14 cellular contexts compared by ENCODE assay signal in genomic region chr3:122559906-122560305, GRCh38. TPM values are rescaled to one million over a fixed set of nuclear protein-coding genes. Genes with fewer than 3 reads are reported as not detected.
"Had no signal": no experiment of that assay in that cellular context is flagged by ENCODE, and none has a peak within 500 bp of the region (broad histone marks: within the 10 kb centered on the region; RNA-seq: fewer than 3 reads in every experiment).

No MANE protein-coding gene starts in this region.

- H3K4me2 ChIP-seq: neural progenitor cell had no signal

- H3K9me3 Mint-ChIP-seq: activated B cell treated with CpG ODN at 0.5 μM for 24 hours; dendritic cell treated with granulocyte-macrophage colony-stimulating factor and Interleukin-4, amounts not matched to agents 40 ng/mL and 50 ng/mL, for 4 days; naive thymus-derived CD4-positive, alpha-beta T cell; neural progenitor cell had no signal

- H3K4me3 ChIP-seq: heart right ventricle, lower lobe of right lung, neural progenitor cell, testis, uterus had no signal

- H3K27ac ChIP-seq: heart right ventricle, lower lobe of right lung, neural progenitor cell, testis, uterus had no signal

- H3K4me3 Mint-ChIP-seq: brain; dendritic cell treated with granulocyte-macrophage colony-stimulating factor and Interleukin-4, amounts not matched to agents 40 ng/mL and 50 ng/mL, for 4 days; neural progenitor cell had no signal

- H3K27me3 ChIP-seq: heart right ventricle, testis, uterus had no signal

- H3K9me3 ChIP-seq: heart right ventricle, lower lobe of right lung, testis, uterus had no signal

- H3K9ac ChIP-seq: neural progenitor cell had no signal

- H2AFZ ChIP-seq: neural progenitor cell had no signal

- H3K36me3 ChIP-seq: neural progenitor cell, uterus had no signal

- H3K27me3 Mint-ChIP-seq: activated B cell treated with CpG ODN at 0.5 μM for 24 hours; brain; dendritic cell treated with granulocyte-macrophage colony-stimulating factor and Interleukin-4, amounts not matched to agents 40 ng/mL and 50 ng/mL, for 4 days; naive thymus-derived CD4-positive, alpha-beta T cell had no signal

- H3K27ac Mint-ChIP-seq: brain; dendritic cell treated with granulocyte-macrophage colony-stimulating factor and Interleukin-4, amounts not matched to agents 40 ng/mL and 50 ng/mL, for 4 days; neural progenitor cell had no signal

- ATAC-seq: heart right ventricle, sciatic nerve had no signal

- H3K36me3 Mint-ChIP-seq: brain, neural progenitor cell had no signal

- DNase-seq: activated B cell treated with CpG ODN at 0.5 μM for 24 hours; activated T-cell treated with anti-CD3 and anti-CD28 coated beads, Interleukin-2, amount 50 U/mL, for 1 hour; lower lobe of right lung had no signal

- FAIRE-seq: small intestine had no signal

RNA-seq across cellular contexts. Expression of gene PARP15, which starts 17.5 kb away (rescaled TPM):
- total RNA-seq: chondrocyte, kidney epithelial cell had no signal
